In genomic region chr1:163378554-163378953, GRCh38 we compare ENCODE assay signal across 22 cellular contexts.
"Had no signal": no experiment of that assay in that cellular context is flagged by ENCODE, and none has a peak within 500 bp of the region (broad histone marks: within the 10 kb centered on the region; RNA-seq: fewer than 3 reads in every experiment).

No MANE protein-coding gene starts in this region.

- H3K4me1 ChIP-seq: Peyer's patch, SJCRH30 had no signal

- H3K27ac ChIP-seq: PC-9, Peyer's patch, SJCRH30 had no signal

- ATAC-seq: HepG2, Right ventricle myocardium inferior, SK-N-SH treated with all-trans-retinoic acid at 6 μM for 48 hours had no signal

- H2AFZ ChIP-seq: PC-9 had no signal

- DNase-seq: IMR-90, Karpas-422, KG1, MM.1S, NCI-H1092 treated with DMSO at 0.1 percent for 48 hours, NCI-H1436, NCI-H187, NCI-H2029, NCI-H2081 treated with DMSO at 0.1 percent for 48 hours, NCI-H226, NCI-H446, NCI-H510A, NCI-H524 treated with DMSO at 0.1 percent for 48 hours, NCI-H69, NCI-H774, PC-9, Peyer's patch, SHP77 treated with DMSO at 0.1 percent for 48 hours, SJCRH30 had no signal

- H3K27me3 ChIP-seq: Peyer's patch had no signal

- H3K36me3 ChIP-seq: Peyer's patch, SJCRH30 had no signal

- H3K4me2 ChIP-seq: PC-9 had no signal

- H3K9me3 ChIP-seq: SJCRH30 had no signal

- H3K4me3 ChIP-seq: PC-9, Peyer's patch, SJCRH30 had no signal
